1 cellular context compared by ENCODE assay signal in genomic region chr20:23586735-23587525, GRCh38.
A peak's percentile ranks its signal among the peaks of the same experiment; 100 is the strongest.
TF ChIP-seq lines count a peak whose summit lies in the region.

No MANE protein-coding gene starts in this region.

TF ChIP-seq in HepG2, 621 proteins besides CTCF, POLR2A, EP300 and RAD21 (continues in another document):
- TF ChIP-seq ZNF224 (CRISPR knock-in tag; IDR thresholded peaks at IDR 0.05) (no peak; the same call in 1 of the 2 replicates), HINFP (CRISPR knock-in tag; IDR thresholded peaks at IDR 0.05; ENCODE audit: low read depth) (no peak; the same call in 1 of the 2 replicates), MEF2D (CRISPR knock-in tag; IDR thresholded peaks at IDR 0.05) (no peak), XBP1 (CRISPR knock-in tag; IDR thresholded peaks at IDR 0.05) (no peak), E2F2 (CRISPR knock-in tag; IDR thresholded peaks at IDR 0.05; ENCODE audit: borderline replicate concordance) (no peak), ZNF670 (CRISPR knock-in tag; IDR thresholded peaks at IDR 0.05; ENCODE audit: borderline replicate concordance) (no peak), ZNF280D (CRISPR knock-in tag; IDR thresholded peaks at IDR 0.05) (no peak), GLI4 (CRISPR knock-in tag; IDR thresholded peaks at IDR 0.05; ENCODE audit: borderline replicate concordance) (peak; percentile 41; the same call in 1 of the 2 replicates), ZNF788 (CRISPR knock-in tag; IDR thresholded peaks at IDR 0.05; ENCODE audit: borderline replicate concordance) (0 out of 2 replicates have a peak, but pooled peaks have one; percentile 37), ZNF460 (CRISPR knock-in tag; IDR thresholded peaks at IDR 0.05; ENCODE audit: borderline replicate concordance) (no peak), PRMT3 (CRISPR knock-in tag; IDR thresholded peaks at IDR 0.05; ENCODE audit: borderline replicate concordance, low read depth) (no peak), RNF2 (conservative IDR thresholded peaks at IDR 0.05; ENCODE audit: low read depth) (no peak; the same call in 1 of the 2 replicates), RFX5 (IDR thresholded peaks at IDR 0.05; ENCODE audit: low read depth, low read length) (no peak), SP140L (CRISPR knock-in tag; IDR thresholded peaks at IDR 0.05; ENCODE audit: borderline replicate concordance) (no peak), DZIP1 (CRISPR knock-in tag; IDR thresholded peaks at IDR 0.05) (peak; percentile 71; the same call in 1 of the 2 replicates), ZBTB20 (CRISPR knock-in tag; IDR thresholded peaks at IDR 0.05; ENCODE audit: borderline replicate concordance, low read depth) (no peak; the same call in 1 of the 2 replicates), ZNF782 (CRISPR knock-in tag; IDR thresholded peaks at IDR 0.05; ENCODE audit: borderline replicate concordance) (no peak), ZNF747 (CRISPR knock-in tag; IDR thresholded peaks at IDR 0.05; ENCODE audit: borderline replicate concordance) (peak; percentile 54; the same call in 1 of the 2 replicates), TAF1 (CRISPR knock-in tag; IDR thresholded peaks at IDR 0.05) (no peak), TCF12 (IDR thresholded peaks at IDR 0.05) (no peak), TCF12 (CRISPR knock-in tag; IDR thresholded peaks at IDR 0.05) (no peak), ZNF691 (CRISPR knock-in tag; IDR thresholded peaks at IDR 0.05; ENCODE audit: borderline replicate concordance, low read depth) (peak; percentile 72; the same call in 1 of the 2 replicates), NAIF1 (CRISPR knock-in tag; IDR thresholded peaks at IDR 0.05; ENCODE audit: borderline replicate concordance) (no peak), ZNF264 (CRISPR knock-in tag; IDR thresholded peaks at IDR 0.05) (0 out of 2 replicates have a peak, but pooled peaks have one; percentile 41), NFYC (CRISPR knock-in tag; IDR thresholded peaks at IDR 0.05) (no peak), ZNF619 (CRISPR knock-in tag; IDR thresholded peaks at IDR 0.05) (no peak), TP53 (CRISPR knock-in tag; conservative IDR thresholded peaks at IDR 0.05) (peak; percentile 76), CEBPG (CRISPR knock-in tag; IDR thresholded peaks at IDR 0.05) (peak; percentile 28; the same call in 1 of the 2 replicates), ZKSCAN5 (CRISPR knock-in tag; IDR thresholded peaks at IDR 0.05) (no peak), HDAC1 (CRISPR knock-in tag; IDR thresholded peaks at IDR 0.05) (peak; percentile 81), HOXA3 (CRISPR knock-in tag; IDR thresholded peaks at IDR 0.05) (peak; percentile 44; the same call in 1 of the 2 replicates), ZSCAN29 (CRISPR knock-in tag; conservative IDR thresholded peaks at IDR 0.05) (0 out of 2 replicates have a peak, but pooled peaks have one; percentile 4), TCF7 (IDR thresholded peaks at IDR 0.05; ENCODE audit: low read depth) (no peak; the same call in 1 of the 2 replicates), MYC (CRISPR knock-in tag; IDR thresholded peaks at IDR 0.05; ENCODE audit: borderline replicate concordance) (peak; percentile 91), PAXIP1 (CRISPR knock-in tag; conservative IDR thresholded peaks at IDR 0.05) (peak; percentile 61; the same call in 1 of the 2 replicates), ZNF20 (CRISPR knock-in tag; IDR thresholded peaks at IDR 0.05) (no peak), FOXO4 (CRISPR knock-in tag; conservative IDR thresholded peaks at IDR 0.05) (no peak), YEATS4 (CRISPR knock-in tag; IDR thresholded peaks at IDR 0.05; ENCODE audit: borderline replicate concordance) (peak; percentile 86; the same call in 1 of the 2 replicates), SSRP1 (CRISPR knock-in tag; IDR thresholded peaks at IDR 0.05) (no peak), NFE2L2 (IDR thresholded peaks at IDR 0.05; ENCODE audit: low read length) (no peak), ISL2 (CRISPR knock-in tag; IDR thresholded peaks at IDR 0.05) (peak; percentile 52; the same call in 1 of the 2 replicates)
- TF ChIP-seq, protein P1, sequence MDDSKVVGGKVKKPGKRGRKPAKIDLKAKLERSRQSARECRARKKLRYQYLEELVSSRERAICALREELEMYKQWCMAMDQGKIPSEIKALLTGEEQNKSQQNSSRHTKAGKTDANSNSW (CRISPR knock-in tag; IDR thresholded peaks at IDR 0.05; ENCODE audit: borderline replicate concordance): no peak
- TF ChIP-seq, protein P2, sequence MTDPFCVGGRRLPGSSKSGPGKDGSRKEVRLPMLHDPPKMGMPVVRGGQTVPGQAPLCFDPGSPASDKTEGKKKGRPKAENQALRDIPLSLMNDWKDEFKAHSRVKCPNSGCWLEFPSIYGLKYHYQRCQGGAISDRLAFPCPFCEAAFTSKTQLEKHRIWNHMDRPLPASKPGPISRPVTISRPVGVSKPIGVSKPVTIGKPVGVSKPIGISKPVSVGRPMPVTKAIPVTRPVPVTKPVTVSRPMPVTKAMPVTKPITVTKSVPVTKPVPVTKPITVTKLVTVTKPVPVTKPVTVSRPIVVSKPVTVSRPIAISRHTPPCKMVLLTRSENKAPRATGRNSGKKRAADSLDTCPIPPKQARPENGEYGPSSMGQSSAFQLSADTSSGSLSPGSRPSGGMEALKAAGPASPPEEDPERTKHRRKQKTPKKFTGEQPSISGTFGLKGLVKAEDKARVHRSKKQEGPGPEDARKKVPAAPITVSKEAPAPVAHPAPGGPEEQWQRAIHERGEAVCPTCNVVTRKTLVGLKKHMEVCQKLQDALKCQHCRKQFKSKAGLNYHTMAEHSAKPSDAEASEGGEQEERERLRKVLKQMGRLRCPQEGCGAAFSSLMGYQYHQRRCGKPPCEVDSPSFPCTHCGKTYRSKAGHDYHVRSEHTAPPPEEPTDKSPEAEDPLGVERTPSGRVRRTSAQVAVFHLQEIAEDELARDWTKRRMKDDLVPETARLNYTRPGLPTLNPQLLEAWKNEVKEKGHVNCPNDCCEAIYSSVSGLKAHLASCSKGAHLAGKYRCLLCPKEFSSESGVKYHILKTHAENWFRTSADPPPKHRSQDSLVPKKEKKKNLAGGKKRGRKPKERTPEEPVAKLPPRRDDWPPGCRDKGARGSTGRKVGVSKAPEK (CRISPR knock-in tag; IDR thresholded peaks at IDR 0.05; ENCODE audit: borderline replicate concordance): no peak; the same call in 1 of the 2 replicates
- TF ChIP-seq, protein P3, sequence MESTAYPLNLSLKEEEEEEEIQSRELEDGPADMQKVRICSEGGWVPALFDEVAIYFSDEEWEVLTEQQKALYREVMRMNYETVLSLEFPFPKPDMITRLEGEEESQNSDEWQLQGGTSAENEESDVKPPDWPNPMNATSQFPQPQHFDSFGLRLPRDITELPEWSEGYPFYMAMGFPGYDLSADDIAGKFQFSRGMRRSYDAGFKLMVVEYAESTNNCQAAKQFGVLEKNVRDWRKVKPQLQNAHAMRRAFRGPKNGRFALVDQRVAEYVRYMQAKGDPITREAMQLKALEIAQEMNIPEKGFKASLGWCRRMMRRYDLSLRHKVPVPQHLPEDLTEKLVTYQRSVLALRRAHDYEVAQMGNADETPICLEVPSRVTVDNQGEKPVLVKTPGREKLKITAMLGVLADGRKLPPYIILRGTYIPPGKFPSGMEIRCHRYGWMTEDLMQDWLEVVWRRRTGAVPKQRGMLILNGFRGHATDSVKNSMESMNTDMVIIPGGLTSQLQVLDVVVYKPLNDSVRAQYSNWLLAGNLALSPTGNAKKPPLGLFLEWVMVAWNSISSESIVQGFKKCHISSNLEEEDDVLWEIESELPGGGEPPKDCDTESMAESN (CRISPR knock-in tag; conservative IDR thresholded peaks at IDR 0.05): peak; percentile 42; the same call in 1 of the 2 replicates
